8 cellular contexts compared by ENCODE assay signal in the genomic region with DNA sequence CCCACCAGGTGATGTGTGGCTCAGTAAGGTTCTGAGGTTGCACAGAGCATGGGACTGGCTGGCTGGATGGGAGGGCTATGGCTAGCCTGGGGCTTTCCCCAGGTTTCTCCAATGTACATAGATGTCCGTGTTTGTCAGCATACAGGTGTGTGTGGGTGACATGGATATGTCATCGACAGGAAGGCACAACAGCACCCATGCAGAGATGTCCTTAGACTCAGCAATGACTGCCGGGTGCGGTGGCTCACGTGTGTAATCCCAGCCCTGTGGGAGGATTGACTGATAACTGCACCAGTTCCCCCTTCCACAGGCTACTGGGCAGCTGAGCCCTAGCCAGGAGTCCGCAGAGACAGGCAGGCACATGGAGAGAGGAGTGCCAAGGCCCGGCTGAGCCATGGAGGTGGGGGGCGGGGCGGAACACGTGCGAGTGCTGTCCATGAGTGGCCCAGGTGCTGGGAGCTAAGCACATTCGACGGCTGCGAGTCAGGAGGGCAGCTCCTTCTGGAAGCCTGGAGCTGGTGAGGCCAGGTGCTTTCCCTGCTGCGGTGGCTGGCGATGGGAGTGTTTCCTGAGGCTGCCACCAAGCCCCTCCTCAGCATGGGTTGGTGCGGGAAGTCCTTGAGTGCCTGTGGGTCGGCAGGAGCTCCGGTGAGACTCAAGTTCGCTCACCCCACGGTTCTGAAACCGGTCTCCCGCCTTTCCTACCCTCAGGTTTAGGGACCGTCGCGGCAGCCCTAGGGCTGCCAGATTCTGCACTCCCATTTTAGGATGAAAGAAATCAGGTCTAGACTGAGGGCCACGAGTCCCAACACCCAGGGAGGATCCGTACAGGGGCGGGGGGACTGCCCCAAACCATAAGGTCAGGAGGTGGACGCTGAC. TPM values are rescaled to one million over a fixed set of nuclear protein-coding genes. Genes with fewer than 3 reads are reported as not detected.
DNase-seq lines count a peak whose midpoint lies in the region; ATAC-seq lines count a peak whose summit lies in the region.

No MANE protein-coding gene starts in this region.

- H3K4me3 Mint-ChIP-seq in activated naive CD8-positive, alpha-beta T cell = peak overlapping the region; percentile 96

- ATAC-seq in HG02588 (IDR thresholded peaks at IDR 0.05; ENCODE audit: unreplicated experiment) = peak; percentile 2
- ATAC-seq in right cardiac atrium = peak; percentile 4 to 25
- no peak for ATAC-seq in HG03108 (IDR thresholded peaks at IDR 0.05; ENCODE audit: unreplicated experiment)

- H3K27ac ChIP-seq in right cardiac atrium (ENCODE audit: low read length) = no peak overlapping the region

- no peaks in the 10 kb centered on the region for H3K27me3 ChIP-seq in right cardiac atrium (ENCODE audit: control insufficient read depth, insufficient read depth)

- peak overlapping the region; percentile 98 for H3K27ac Mint-ChIP-seq in activated naive CD8-positive, alpha-beta T cell

- no peaks in the 10 kb centered on the region for H3K9me3 Mint-ChIP-seq in activated naive CD8-positive, alpha-beta T cell (ENCODE audit: low read depth)

- no peaks in the 10 kb centered on the region for H3K9me3 ChIP-seq in right cardiac atrium (ENCODE audit: control insufficient read depth, low read length)

- peak; percentile 82 for DNase-seq in COLO668 (lab: John Stamatoyannopoulos, UW; ENCODE audit: unreplicated experiment)
- peak; percentile 44 to 64 for DNase-seq in NCI-H526 (lab: John Stamatoyannopoulos, UW)
- DNase-seq in right cardiac atrium = peak in 1 of 3 donors; percentile 73
- DNase-seq in skeletal muscle cell (ENCODE audit: low read depth) = no peak
- DNase-seq in OCI-M2 (lab: John Stamatoyannopoulos, UW; ENCODE audit: unreplicated experiment) = no peak

- H3K4me3 ChIP-seq in right cardiac atrium (ENCODE audit: low read length) (peak overlapping the region; percentile 78), skeletal muscle cell (ENCODE audit: low read depth, low read length) (peak overlapping the region; percentile 82)

- peaks cover 4% of the 10 kb centered on the region for H3K36me3 Mint-ChIP-seq in activated naive CD8-positive, alpha-beta T cell

- peaks cover 34% of the 10 kb centered on the region for H3K4me1 Mint-ChIP-seq in activated naive CD8-positive, alpha-beta T cell (ENCODE audit: low read depth)

- H3K27me3 Mint-ChIP-seq in activated naive CD8-positive, alpha-beta T cell = no peaks in the 10 kb centered on the region

- no peaks in the 10 kb centered on the region for H3K4me1 ChIP-seq in right cardiac atrium (ENCODE audit: control insufficient read depth, insufficient read depth, low read length)

- 26% methylated on average over 30 of the region's 30 CpGs for WGBS in right cardiac atrium

- intact Hi-C loops in right cardiac atrium (cut with DNase I) = no loop called here

RNA-seq across cellular contexts. Expression of a gene that starts 0.9 kb away (rescaled TPM):
- 10 to 100 TPM; 16.6 to 28.9 (median 21.6) TPM for total RNA-seq in right cardiac atrium
- 20.1 TPM for polyA plus RNA-seq in right cardiac atrium

RNA-seq across cellular contexts. Expression of a gene that starts 15.6 kb away (rescaled TPM):
- not detected for total RNA-seq in right cardiac atrium
- polyA plus RNA-seq in right cardiac atrium = 0.05 TPM

RNA-seq across cellular contexts. Expression of a gene that starts 29.5 kb away (rescaled TPM):
- 1 to 10 TPM in 2 of 4 donors, under 1 TPM in 1, not detected in 1; 0.51 to 1.9 (median 1.4) TPM for total RNA-seq in right cardiac atrium
- polyA plus RNA-seq in right cardiac atrium = 1.2 TPM

RNA-seq across cellular contexts. Expression of a gene that starts 39.5 kb away (rescaled TPM):
- total RNA-seq in right cardiac atrium = 1 to 10 TPM; 2.7 to 8.5 (median 6.7) TPM
- 4.3 TPM for polyA plus RNA-seq in right cardiac atrium

RNA-seq across cellular contexts. Expression of a gene that starts 46.1 kb away (rescaled TPM):
- total RNA-seq in right cardiac atrium = 10 to 100 TPM; 20.1 to 28.6 (median 26.0) TPM
- polyA plus RNA-seq in right cardiac atrium = 31.2 TPM

Comparison
In these comparisons a context has a peak if more than half of its experiments do, and no peak if none do; other contexts are left out.
1. DNase-seq: peak in COLO668 (single experiment) and NCI-H526 (2 of 2); none in skeletal muscle cell (single experiment) and OCI-M2 (single experiment).